Comparison of ENCODE assay signal across 9 cellular contexts in genomic region chr12:11863478-11863906, GRCh38.
DNase-seq lines count a peak whose midpoint lies in the region; ATAC-seq and TF ChIP-seq lines count a peak whose summit lies in the region.
"Had no signal": no experiment of that assay in that cellular context is flagged by ENCODE, and none has a peak within 500 bp of the region (broad histone marks: within the 10 kb centered on the region; RNA-seq: fewer than 3 reads in every experiment).

No MANE protein-coding gene starts in this region.

- no peaks in the 10 kb centered on the region for H3K27me3 Mint-ChIP-seq in activated T-helper 17 cell treated with anti-CD3 and anti-CD28 coated beads, Interleukin-2, amount 50 U/mL, for 72 hours
- H3K27me3 Mint-ChIP-seq in osteocyte (ENCODE audit: unreplicated experiment), result no peaks in the 10 kb centered on the region
- no peaks in the 10 kb centered on the region for H3K27me3 Mint-ChIP-seq in activated T-cell treated with anti-CD3 and anti-CD28 coated beads, Interleukin-2, amount 50 U/mL, for 72 hours (ENCODE audit: low read depth)

- TF ChIP-seq CTCF in A673 (conservative IDR thresholded peaks at IDR 0.05; ENCODE audit: low read depth, low read length) (no peak), gastroesophageal sphincter (IDR thresholded peaks at IDR 0.05) (no peak), osteocyte (IDR thresholded peaks at IDR 0.05) (no peak), foreskin keratinocyte (conservative IDR thresholded peaks at IDR 0.05) (no peak)

- H3K4me1 Mint-ChIP-seq in activated T-helper 17 cell treated with anti-CD3 and anti-CD28 coated beads, Interleukin-2, amount 50 U/mL, for 72 hours, result peaks cover 47% of the 10 kb centered on the region
- peaks cover 30% of the 10 kb centered on the region for H3K4me1 Mint-ChIP-seq in osteocyte (ENCODE audit: unreplicated experiment)
- peaks cover 54% of the 10 kb centered on the region for H3K4me1 Mint-ChIP-seq in activated T-cell treated with anti-CD3 and anti-CD28 coated beads, Interleukin-2, amount 50 U/mL, for 72 hours (ENCODE audit: low read depth)

- WGBS in gastroesophageal sphincter (ENCODE audit: low coverage in 1 of 2), 2 donors, result 0% methylated on average over 4 of the region's 5 CpGs; no CpG with 5 or more reads in 1 of the 2 donors

- TF ChIP-seq EP300 in gastroesophageal sphincter (IDR thresholded peaks at IDR 0.05), result no peak

- peaks cover 11% of the 10 kb centered on the region for H3K9me3 ChIP-seq in A673 (ENCODE audit: low read depth, low read length, poor library complexity, severe bottlenecking)
- H3K9me3 ChIP-seq in gastroesophageal sphincter, result peaks cover 0 to 14% (median 0%) of the 10 kb centered on the region in 3 donors

- BruUV-seq in A673 (replicated peaks; lab: Mats Ljungman, UMichigan), result no TSS peak

- H3K27ac Mint-ChIP-seq in activated T-helper 17 cell treated with anti-CD3 and anti-CD28 coated beads, Interleukin-2, amount 50 U/mL, for 72 hours, result peak overlapping the region; percentile 82
- peak overlapping the region; percentile 98 for H3K27ac Mint-ChIP-seq in osteocyte (ENCODE audit: unreplicated experiment)
- H3K27ac Mint-ChIP-seq in activated T-cell treated with anti-CD3 and anti-CD28 coated beads, Interleukin-2, amount 50 U/mL, for 72 hours, result no peak overlapping the region

- H3K27me3 ChIP-seq in A673 (replicated peaks; ENCODE audit: insufficient read depth, low read depth, low read length, poor library complexity) (no peaks in the 10 kb centered on the region), gastroesophageal sphincter (no peaks in the 10 kb centered on the region), foreskin keratinocyte (no peaks in the 10 kb centered on the region)

- H3K36me3 ChIP-seq in A673 (ENCODE audit: insufficient read depth, low read length, poor library complexity, severe bottlenecking) (no peaks in the 10 kb centered on the region), gastroesophageal sphincter (peaks cover 0 to 12% of the 10 kb centered on the region in 2 donors)

- H3K4me3 Mint-ChIP-seq in activated T-helper 17 cell treated with anti-CD3 and anti-CD28 coated beads, Interleukin-2, amount 50 U/mL, for 72 hours, result no peak overlapping the region
- H3K4me3 Mint-ChIP-seq in osteocyte (ENCODE audit: unreplicated experiment), result peak overlapping the region; percentile 30
- no peak overlapping the region for H3K4me3 Mint-ChIP-seq in activated T-cell treated with anti-CD3 and anti-CD28 coated beads, Interleukin-2, amount 50 U/mL, for 72 hours

- H3K27ac ChIP-seq in A673 (ENCODE audit: low read depth, low read length, poor library complexity, severe bottlenecking) (peak overlapping the region; percentile 85), gastroesophageal sphincter (peak overlapping the region; percentile 81 to 98 (median 86)), foreskin keratinocyte (no peak overlapping the region)

- peaks cover 5% of the 10 kb centered on the region for H3K9me3 Mint-ChIP-seq in activated T-helper 17 cell treated with anti-CD3 and anti-CD28 coated beads, Interleukin-2, amount 50 U/mL, for 72 hours
- H3K9me3 Mint-ChIP-seq in osteocyte (ENCODE audit: unreplicated experiment), result peaks cover 16% of the 10 kb centered on the region
- H3K9me3 Mint-ChIP-seq in activated T-cell treated with anti-CD3 and anti-CD28 coated beads, Interleukin-2, amount 50 U/mL, for 72 hours, result peaks cover 5 to 7% of the 10 kb centered on the region in 2 donors

- DNase-seq in A673 (ENCODE audit: low spot score), result no peak
- DNase-seq in osteocyte (ENCODE audit: extremely low spot score, unreplicated experiment), result no peak
- no peak for DNase-seq in activated T-cell treated with anti-CD3 and anti-CD28 coated beads, Interleukin-2, amount 50 U/mL, for 72 hours
- no peak for DNase-seq in foreskin keratinocyte
- DNase-seq in NCI-H146 (lab: John Stamatoyannopoulos, UW), result no peak
- DNase-seq: SHP77 had no signal

- CTCF ChIA-PET in A673 (lab: Charles Lee), result no interaction called here

- TF ChIP-seq POLR2A in gastroesophageal sphincter (IDR thresholded peaks at IDR 0.05), result no peak

- POLR2A ChIA-PET in A673 (lab: Charles Lee; ENCODE audit: low non-redundant PET), result no interaction called here

- H3K4me1 ChIP-seq in A673 (ENCODE audit: insufficient read depth, low read length, poor library complexity, severe bottlenecking) (peaks cover 44% of the 10 kb centered on the region), gastroesophageal sphincter (peaks cover 30 to 58% (median 34%) of the 10 kb centered on the region in 3 donors), foreskin keratinocyte (no peaks in the 10 kb centered on the region)

- intact Hi-C loops in A673 (cut with micrococcal nuclease; ENCODE audit: unreplicated experiment), result no loop called here

- peaks cover 100% of the 10 kb centered on the region for H3K36me3 Mint-ChIP-seq in activated T-helper 17 cell treated with anti-CD3 and anti-CD28 coated beads, Interleukin-2, amount 50 U/mL, for 72 hours (ENCODE audit: low read depth)
- peaks cover 49% of the 10 kb centered on the region for H3K36me3 Mint-ChIP-seq in osteocyte (ENCODE audit: unreplicated experiment)
- peaks cover 38 to 53% of the 10 kb centered on the region in 2 donors for H3K36me3 Mint-ChIP-seq in activated T-cell treated with anti-CD3 and anti-CD28 coated beads, Interleukin-2, amount 50 U/mL, for 72 hours (ENCODE audit: insufficient read depth in 2 of 2)

- ATAC-seq in activated T-helper 17 cell treated with anti-CD3 and anti-CD28 coated beads, Interleukin-2, amount 50 U/mL, for 72 hours (replicated peaks), result no peak
- ATAC-seq in gastroesophageal sphincter, result peak; percentile 84
- no peak for ATAC-seq in activated T-cell treated with anti-CD3 and anti-CD28 coated beads, Interleukin-2, amount 50 U/mL, for 72 hours (replicated peaks in 1 of 2)
- ATAC-seq in foreskin keratinocyte, result no peak
- ATAC-seq in GM21390 (IDR thresholded peaks at IDR 0.05; ENCODE audit: unreplicated experiment), result no peak

- H3K4me3 ChIP-seq in A673 (ENCODE audit: low read depth, low read length, poor library complexity, severe bottlenecking), result no peak overlapping the region
- peak overlapping the region; percentile 7 to 11 for H3K4me3 ChIP-seq in gastroesophageal sphincter
